Comparison of ENCODE assay signal across 10 cellular contexts in the genomic region with DNA sequence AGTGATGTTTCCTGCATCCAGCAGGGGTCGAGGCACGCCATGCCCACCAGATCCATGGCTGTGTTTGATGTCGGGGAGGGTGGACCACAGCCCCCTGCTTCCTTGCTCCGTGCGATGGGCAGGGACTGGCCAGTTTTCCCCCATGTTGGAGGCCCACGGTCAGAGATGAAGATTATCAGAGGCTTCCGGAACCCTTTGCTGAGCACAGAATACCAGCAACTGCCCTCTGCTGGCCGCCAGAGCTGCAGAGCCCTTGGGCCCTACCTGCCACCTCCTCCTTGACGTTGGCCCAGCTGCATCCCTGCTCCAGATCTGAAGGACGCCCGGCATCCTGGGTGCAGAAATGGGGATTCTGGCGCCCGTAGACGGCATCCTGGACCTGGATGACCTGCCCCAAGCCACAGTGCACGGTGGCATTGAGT. TPM values are rescaled to one million over a fixed set of nuclear protein-coding genes. Genes with fewer than 3 reads are reported as not detected.
DNase-seq lines count a peak whose midpoint lies in the region; ATAC-seq and TF ChIP-seq lines count a peak whose summit lies in the region.
"Had no signal": no experiment of that assay in that cellular context is flagged by ENCODE, and none has a peak within 500 bp of the region (broad histone marks: within the 10 kb centered on the region; RNA-seq: fewer than 3 reads in every experiment).

No MANE protein-coding gene starts in this region.

- H3K4me3 Mint-ChIP-seq in neural crest cell = no peak overlapping the region
- no peak overlapping the region for H3K4me3 Mint-ChIP-seq in T-cell

- DNase-seq in DMS 273 (lab: John Stamatoyannopoulos, UW; ENCODE audit: unreplicated experiment) (peak; percentile 20), DMS 273 treated with DMSO at 0.1 percent for 48 hours (lab: John Stamatoyannopoulos, UW) (no peak), dermis blood vessel endothelial cell (peak; percentile 43), neural crest cell (ENCODE audit: low read depth, low spot score) (no peak), NCI-H1436 treated with DMSO at 0.1 percent for 48 hours (lab: John Stamatoyannopoulos, UW) (no peak), T-cell (no peak)
- DNase-seq: NCI-H1930, upper lobe of left lung had no signal

- ATAC-seq in GM19351 (IDR thresholded peaks at IDR 0.05; ENCODE audit: unreplicated experiment) = no peak
- no peak for ATAC-seq in T-cell (replicated peaks in 1 of 4)

- H3K4me1 Mint-ChIP-seq in neural crest cell (no peaks in the 10 kb centered on the region), T-cell (no peaks in the 10 kb centered on the region)

- H3K27ac Mint-ChIP-seq in neural crest cell (ENCODE audit: unreplicated experiment) (no peak overlapping the region), T-cell (no peak overlapping the region)

- peak; percentile 39; the same call in 1 of the 2 replicates for TF ChIP-seq CTCF in LNCAP (IDR thresholded peaks at IDR 0.05)
- peak; percentile 39 for TF ChIP-seq CTCF in neural crest cell (conservative IDR thresholded peaks at IDR 0.05)

- CTCF ChIA-PET in T-cell (lab: Charles Lee) = no interaction called here

- H3K27me3 Mint-ChIP-seq in neural crest cell (ENCODE audit: low read depth) = peaks cover 2% of the 10 kb centered on the region
- peaks cover 15 to 27% of the 10 kb centered on the region in 2 donors for H3K27me3 Mint-ChIP-seq in T-cell

- H3K36me3 Mint-ChIP-seq in neural crest cell (ENCODE audit: low read depth) = no peaks in the 10 kb centered on the region
- no peaks in the 10 kb centered on the region for H3K36me3 Mint-ChIP-seq in T-cell

- H3K9me3 Mint-ChIP-seq in neural crest cell (no peaks in the 10 kb centered on the region), T-cell (no peaks in the 10 kb centered on the region)

- POLR2A ChIA-PET in T-cell (lab: Charles Lee) = no interaction called here

RNA-seq across cellular contexts. Expression of a gene that starts 23.7 kb away (rescaled TPM):
- not detected in 2 replicates for total RNA-seq in dermis blood vessel endothelial cell
- total RNA-seq in neural crest cell = not detected in 2 replicates
- not detected for total RNA-seq in T-cell

Comparison
In these comparisons a context has a peak if more than half of its experiments do, and no peak if none do; other contexts are left out.
1. DNase-seq: peak in DMS 273 (single experiment) and dermis blood vessel endothelial cell (single experiment); none in DMS 273 treated with DMSO at 0.1 percent for 48 hours (single experiment), neural crest cell (single experiment), NCI-H1436 treated with DMSO at 0.1 percent for 48 hours (single experiment) and T-cell (0 of 34).